15 cellular contexts compared by ENCODE assay signal in the genomic region with DNA sequence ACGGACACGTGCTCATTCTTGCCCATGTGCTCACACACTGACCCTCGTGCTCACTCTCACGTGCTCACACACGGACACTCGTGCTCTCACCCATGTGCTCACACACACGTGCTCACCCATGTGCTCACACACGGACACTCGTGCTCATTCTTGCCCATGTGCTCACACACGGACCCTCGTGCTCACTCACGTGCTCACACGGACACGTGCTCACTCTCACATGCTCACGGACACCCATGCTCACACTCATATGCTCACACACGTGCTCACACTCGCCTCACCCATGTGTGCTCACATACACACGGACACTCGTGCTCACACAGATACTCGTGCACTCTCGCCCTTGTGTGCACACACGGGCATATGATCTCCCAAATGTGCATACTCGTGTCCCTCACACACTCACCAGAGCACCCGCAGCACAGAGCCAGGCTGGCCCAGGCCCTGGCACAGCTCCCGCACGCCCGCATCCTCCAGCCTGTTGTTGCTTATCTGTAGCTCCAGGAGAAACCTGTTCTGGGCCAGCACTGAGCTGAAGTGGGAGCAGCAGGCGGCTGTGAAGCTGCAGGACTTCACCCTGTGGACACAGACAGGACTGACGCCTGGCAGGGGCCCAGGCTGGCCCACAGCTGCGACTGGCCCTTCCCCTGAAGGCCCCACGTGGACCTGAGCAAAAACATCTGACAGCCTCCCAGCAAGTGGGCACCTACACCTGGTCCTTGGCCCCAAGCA. TPM values are rescaled to one million over a fixed set of nuclear protein-coding genes. Genes with fewer than 3 reads are reported as not detected.
A peak's percentile ranks its signal among the peaks of the same experiment; 100 is the strongest.
DNase-seq lines count a peak whose midpoint lies in the region; ATAC-seq and TF ChIP-seq lines count a peak whose summit lies in the region.
"Had no signal": no experiment of that assay in that cellular context is flagged by ENCODE, and none has a peak within 500 bp of the region (broad histone marks: within the 10 kb centered on the region; RNA-seq: fewer than 3 reads in every experiment).

No MANE protein-coding gene starts in this region.

- H3K9me1 ChIP-seq in IMR-90 (ENCODE audit: insufficient read depth, low read length) = peaks cover 10% of the 10 kb centered on the region

- TF ChIP-seq CTCF in CD4-positive, alpha-beta T cell (IDR thresholded peaks at IDR 0.05) = no peak
- TF ChIP-seq CTCF in IMR-90 (conservative IDR thresholded peaks at IDR 0.05; ENCODE audit: low read depth, low read length) (no peak), endothelial cell (IDR thresholded peaks at IDR 0.05; ENCODE audit: unreplicated experiment) (no peak)

- dilution Hi-C loops in IMR-90 (cut with HindIII; ENCODE audit: low sequenced_read_pairs, unreplicated experiment) = no loop called here

- no peak overlapping the region for H3K23ac ChIP-seq in IMR-90 (ENCODE audit: low read depth, low read length)
- no peak overlapping the region for H3K23ac ChIP-seq in neuronal stem cell (ENCODE audit: low read depth, low read length, poor library complexity)

- no peak overlapping the region for H2BK12ac ChIP-seq in neuronal stem cell (ENCODE audit: low read length)

- no peak overlapping the region for H3K4me3 Mint-ChIP-seq in CD4-positive, alpha-beta T cell
- H3K4me3 Mint-ChIP-seq in endothelial cell (ENCODE audit: unreplicated experiment) = peak overlapping the region; percentile 85
- H3K4me3 Mint-ChIP-seq: T-helper 17 cell had no signal

- no peak overlapping the region for H3K27ac ChIP-seq in CD4-positive, alpha-beta T cell (ENCODE audit: low read depth, low read length)
- H3K27ac ChIP-seq in IMR-90 (ENCODE audit: insufficient read depth, low read length) (no peak overlapping the region), neuronal stem cell (replicated peaks; ENCODE audit: low read length) (no peak overlapping the region)

- in situ Hi-C loops in IMR-90 (cut with MboI; ENCODE audit: low sequenced_read_pairs) = no loop called here

- WGBS in IMR-90 (ENCODE audit: extremely low coverage in 2 of 2, insufficient read length in 1 of 2), 2 experiments = 98% methylated on average over 27 of the region's 31 CpGs; no CpG with 5 or more reads in 1 of the 2 experiments
- no CpG with 5 or more reads among the region's 31 CpGs for WGBS in neuronal stem cell (ENCODE audit: extremely low coverage in 2 of 2, insufficient read length in 2 of 2, insufficient replicate concordance in 1 of 2), 2 donors

- H3K9ac ChIP-seq in IMR-90 (ENCODE audit: low read depth, low read length) (no peak overlapping the region), neuronal stem cell (ENCODE audit: low read depth, low read length, poor library complexity) (no peak overlapping the region)

- H2BK5ac ChIP-seq in IMR-90 (ENCODE audit: low read depth, low read length, poor library complexity, severe bottlenecking) (no peak overlapping the region), neuronal stem cell (ENCODE audit: low read length) (peak overlapping the region; percentile 48)

- H3K14ac ChIP-seq in IMR-90 (replicated peaks; ENCODE audit: low read depth, low read length) (no peak overlapping the region), neuronal stem cell (ENCODE audit: low read length) (no peak overlapping the region)

- no peak overlapping the region for H4K8ac ChIP-seq in IMR-90 (ENCODE audit: low read depth in 2 of 2, low read length in 2 of 2)
- H4K8ac ChIP-seq in neuronal stem cell (ENCODE audit: low read depth, low read length) = peak overlapping the region; percentile 84

- peak overlapping the region; percentile 20 for H3K27ac Mint-ChIP-seq in CD4-positive, alpha-beta T cell
- H3K27ac Mint-ChIP-seq in endothelial cell (ENCODE audit: unreplicated experiment) = peak overlapping the region; percentile 62
- H3K27ac Mint-ChIP-seq: T-helper 17 cell had no signal

- H2AK9ac ChIP-seq in IMR-90 (replicated peaks; ENCODE audit: low read depth, low read length, poor library complexity) = peak overlapping the region; percentile 42

- no peaks in the 10 kb centered on the region for H3K27me3 Mint-ChIP-seq in CD4-positive, alpha-beta T cell
- peaks cover 9% of the 10 kb centered on the region for H3K27me3 Mint-ChIP-seq in endothelial cell (ENCODE audit: unreplicated experiment)
- H3K27me3 Mint-ChIP-seq: T-helper 17 cell had no signal

- H3K4ac ChIP-seq in IMR-90 (ENCODE audit: low read depth, low read length) (no peak overlapping the region), neuronal stem cell (ENCODE audit: low read length) (no peak overlapping the region)

- POLR2A ChIA-PET in CD4-positive, alpha-beta T cell (lab: Charles Lee) = no interaction called here
- POLR2A ChIA-PET in IMR-90 (lab: Charles Lee; ENCODE audit: unreplicated experiment) = no interaction called here

- no peaks in the 10 kb centered on the region for H3K9me3 Mint-ChIP-seq in CD4-positive, alpha-beta T cell
- H3K9me3 Mint-ChIP-seq in endothelial cell (ENCODE audit: unreplicated experiment) = no peaks in the 10 kb centered on the region

- TF ChIP-seq RAD21 in IMR-90 (IDR thresholded peaks at IDR 0.05; ENCODE audit: low read length) = no peak

- no peak overlapping the region for H3K56ac ChIP-seq in IMR-90 (ENCODE audit: extremely low read depth, insufficient read depth, low read length)

- H3K4me1 Mint-ChIP-seq in CD4-positive, alpha-beta T cell (ENCODE audit: low read depth) = no peaks in the 10 kb centered on the region
- no peaks in the 10 kb centered on the region for H3K4me1 Mint-ChIP-seq in endothelial cell (ENCODE audit: unreplicated experiment)

- no peak for TF ChIP-seq POLR2A in IMR-90 (IDR thresholded peaks at IDR 0.05; ENCODE audit: low read depth, low read length)

- peaks cover 56% of the 10 kb centered on the region for H3K36me3 Mint-ChIP-seq in CD4-positive, alpha-beta T cell (ENCODE audit: low read depth)
- H3K36me3 Mint-ChIP-seq in endothelial cell (ENCODE audit: low read depth, unreplicated experiment) = peaks cover 32% of the 10 kb centered on the region

- H4K5ac ChIP-seq in IMR-90 (ENCODE audit: low read depth, low read length) = no peak overlapping the region

- BruUV-seq in IMR-90 (replicated peaks; lab: Mats Ljungman, UMichigan) = no TSS peak

- intact Hi-C loops in CD4-positive, alpha-beta T cell (cut with DNase I, micrococcal nuclease) = no loop called here
- intact Hi-C loops in IMR-90 (cut with micrococcal nuclease) = no loop called here

- no peak overlapping the region for H2BK20ac ChIP-seq in IMR-90 (ENCODE audit: low read depth, low read length)

- H3K18ac ChIP-seq in IMR-90 (ENCODE audit: low read depth, low read length) = no peak overlapping the region
- peak overlapping the region; percentile 60 for H3K18ac ChIP-seq in neuronal stem cell (ENCODE audit: low read length)

- peak overlapping the region; percentile 41 for H2AFZ ChIP-seq in IMR-90 (replicated peaks; ENCODE audit: low read length, poor library complexity)
- H2AFZ ChIP-seq in neuronal stem cell (ENCODE audit: low read length) = no peak overlapping the region

- H3K79me1 ChIP-seq in IMR-90 (ENCODE audit: low read depth in 1 of 2, low read length in 2 of 2) (peaks cover 18 to 57% of the 10 kb centered on the region in 2 experiments), neuronal stem cell (ENCODE audit: low read depth, low read length) (peaks cover 22% of the 10 kb centered on the region)

- H3K4me2 ChIP-seq in IMR-90 (ENCODE audit: low read depth, low read length) = no peak overlapping the region
- H3K4me2 ChIP-seq in neuronal stem cell (ENCODE audit: insufficient read depth, low read length, poor library complexity, severe bottlenecking) = no peak overlapping the region

- no peak overlapping the region for H2AK5ac ChIP-seq in IMR-90 (ENCODE audit: low read depth, low read length)
- no peak overlapping the region for H2AK5ac ChIP-seq in neuronal stem cell (ENCODE audit: low read depth, low read length)

- H3K9me3 ChIP-seq in CD4-positive, alpha-beta T cell (ENCODE audit: control insufficient read depth, low read length) = no peaks in the 10 kb centered on the region
- H3K9me3 ChIP-seq in IMR-90 (ENCODE audit: control insufficient read depth, insufficient read depth, low read length) = peaks cover 2% of the 10 kb centered on the region; the same call in 1 of the 2 replicates
- H3K9me3 ChIP-seq in neuronal stem cell (replicated peaks in 1 of 2; ENCODE audit: control insufficient read depth in 2 of 2, insufficient read depth in 1 of 2, low read depth in 1 of 2, low read length in 2 of 2) = peaks cover 0 to 17% of the 10 kb centered on the region in 2 donors
- H3K9me3 ChIP-seq: BE2C had no signal

- H3K36me3 ChIP-seq in IMR-90 (ENCODE audit: control insufficient read depth, insufficient read depth, low read length) (peaks cover 75% of the 10 kb centered on the region), neuronal stem cell (replicated peaks in 1 of 2; ENCODE audit: control insufficient read depth in 2 of 2, insufficient read depth in 2 of 2, low read length in 2 of 2) (peaks cover 61 to 89% of the 10 kb centered on the region in 2 donors)

- no peaks in the 10 kb centered on the region for H3K4me1 ChIP-seq in IMR-90 (ENCODE audit: control insufficient read depth, insufficient read depth, low read length)
- H3K4me1 ChIP-seq in neuronal stem cell (ENCODE audit: control insufficient read depth in 2 of 2, insufficient read depth in 1 of 2, low read depth in 1 of 2, low read length in 2 of 2) = no peaks in the 10 kb centered on the region
- H3K4me1 ChIP-seq: BE2C had no signal

- peaks cover 23% of the 10 kb centered on the region for H4K20me1 ChIP-seq in IMR-90 (ENCODE audit: insufficient read depth, low read length)

- no peaks in the 10 kb centered on the region for H3K27me3 ChIP-seq in CD4-positive, alpha-beta T cell (ENCODE audit: control insufficient read depth, insufficient read depth, low read length)
- no peaks in the 10 kb centered on the region for H3K27me3 ChIP-seq in IMR-90 (ENCODE audit: control insufficient read depth, insufficient read depth, low read length)
- no peaks in the 10 kb centered on the region for H3K27me3 ChIP-seq in neuronal stem cell (ENCODE audit: control insufficient read depth in 3 of 3, insufficient read depth in 3 of 3, low read depth in 1 of 3, low read length in 3 of 3)
- H3K27me3 ChIP-seq: BE2C had no signal

- no peak overlapping the region for H2BK120ac ChIP-seq in IMR-90 (ENCODE audit: low read depth, low read length)
- H2BK120ac ChIP-seq in neuronal stem cell (ENCODE audit: low read depth, low read length) = no peak overlapping the region

- H3K4me3 ChIP-seq in IMR-90 (ENCODE audit: insufficient read depth, low read depth, low read length) = no peak overlapping the region
- peak overlapping the region in 1 of 2 donors; percentile 27 for H3K4me3 ChIP-seq in neuronal stem cell (ENCODE audit: low read length in 2 of 2)

- H4K91ac ChIP-seq in IMR-90 (ENCODE audit: insufficient read depth, low read depth, low read length) (no peak overlapping the region), neuronal stem cell (ENCODE audit: low read depth, low read length, poor library complexity) (no peak overlapping the region)

- CTCF ChIA-PET in CD4-positive, alpha-beta T cell (lab: Charles Lee) = no interaction called here
- CTCF ChIA-PET in IMR-90 (lab: Yijun Ruan, JAX) = no interaction called here

- ATAC-seq in CD4-positive, alpha-beta T cell (ENCODE audit: poor library complexity) = no peak
- no peak for ATAC-seq in IMR-90 (ENCODE audit: low read depth)
- ATAC-seq: activated CD4-positive, CD25-positive, alpha-beta regulatory T cell treated with anti-CD3 and anti-CD28 coated beads, Interleukin-2, amount 50 U/mL, for 24 hours; T-helper 17 cell had no signal

- H2BK15ac ChIP-seq in IMR-90 (ENCODE audit: low read depth, low read length) (no peak overlapping the region), neuronal stem cell (ENCODE audit: low read length) (no peak overlapping the region)

- no peak for DNase-seq in CD4-positive, alpha-beta T cell
- DNase-seq in IMR-90 (no peak), endothelial cell (ENCODE audit: low spot score) (no peak), neuronal stem cell (ENCODE audit: low spot score) (no peak), HCEC 1CT (no peak), hippocampal formation (lab: John Stamatoyannopoulos, UW) (no peak)
- DNase-seq in stimulated activated CD4-positive, alpha-beta T cell treated with anti-CD3 and anti-CD28 coated beads, Interleukin-4, amount 100 ng/mL, for 4 hours = no peak
- DNase-seq: BE2C, KG1, midbrain, NCI-H1105, occipital lobe, small intestine, T-helper 17 cell had no signal

RNA-seq across cellular contexts. Expression of a gene that starts 9.3 kb away (rescaled TPM):
- 100 to 1,000 TPM; 131 to 132 TPM for total RNA-seq in CD4-positive, alpha-beta T cell
- total RNA-seq in IMR-90 (2012; rRNA removed) = 138 and 143 TPM in 2 replicates
- polyA plus RNA-seq in IMR-90 (2012; rRNA removed) = 238 and 247 TPM in 2 replicates
- 157 and 265 TPM in 2 replicates for polyA plus RNA-seq in IMR-90 (2012; cell fraction: cytosol; rRNA removed)
- 135 and 414 TPM in 2 replicates for polyA plus RNA-seq in IMR-90 (2012; cell fraction: nucleus; rRNA removed; ENCODE audit: low replicate concordance)
- 61.1 TPM for total RNA-seq in endothelial cell (ENCODE audit: unreplicated experiment)
- 35.7 TPM for polyA plus RNA-seq in neuronal stem cell (2013, experiment 1 of 2)
- polyA plus RNA-seq in neuronal stem cell (2013, experiment 2 of 2) = 35.1 TPM

RNA-seq across cellular contexts. Expression of a gene that starts 37.6 kb away (rescaled TPM):
- 10 to 100 TPM; 23.7 to 23.9 TPM for total RNA-seq in CD4-positive, alpha-beta T cell
- total RNA-seq in IMR-90 (2012; rRNA removed) (99.4 and 108 TPM in 2 replicates), endothelial cell (ENCODE audit: unreplicated experiment) (92.4 TPM)
- polyA plus RNA-seq in IMR-90 (2012; rRNA removed) = 123 and 154 TPM in 2 replicates
- polyA plus RNA-seq in IMR-90 (2012; cell fraction: cytosol; rRNA removed) = 122 and 126 TPM in 2 replicates
- polyA plus RNA-seq in IMR-90 (2012; cell fraction: nucleus; rRNA removed; ENCODE audit: low replicate concordance) = 101 and 217 TPM in 2 replicates
- polyA plus RNA-seq in neuronal stem cell (2013, experiment 1 of 2) = 26.4 TPM
- polyA plus RNA-seq in neuronal stem cell (2013, experiment 2 of 2) = 25.5 TPM

RNA-seq across cellular contexts. Expression of a gene that starts 39.6 kb away (rescaled TPM):
- total RNA-seq in CD4-positive, alpha-beta T cell = 1 to 10 TPM; 2.4 TPM
- total RNA-seq in IMR-90 (2012; rRNA removed) (0.28 and 0.36 TPM in 2 replicates), endothelial cell (ENCODE audit: unreplicated experiment) (2.6 TPM)
- 1.3 and 1.7 TPM in 2 replicates for polyA plus RNA-seq in IMR-90 (2012; rRNA removed)
- polyA plus RNA-seq in IMR-90 (2012; cell fraction: cytosol; rRNA removed) = 0.73 and 1.4 TPM in 2 replicates
- polyA plus RNA-seq in IMR-90 (2012; cell fraction: nucleus; rRNA removed; ENCODE audit: low replicate concordance) = 5.4 and 11.7 TPM in 2 replicates
- 1.1 TPM for polyA plus RNA-seq in neuronal stem cell (2013, experiment 1 of 2)
- 1.2 TPM for polyA plus RNA-seq in neuronal stem cell (2013, experiment 2 of 2)

RNA-seq across cellular contexts. Expression of a gene that starts 47.7 kb away (rescaled TPM):
- total RNA-seq in CD4-positive, alpha-beta T cell = 10 to 100 TPM; 15.2 to 18.4 TPM
- 21.4 and 23.5 TPM in 2 replicates for total RNA-seq in IMR-90 (2012; rRNA removed)
- polyA plus RNA-seq in IMR-90 (2012; rRNA removed) = 26.6 and 29.8 TPM in 2 replicates
- polyA plus RNA-seq in IMR-90 (2012; cell fraction: cytosol; rRNA removed) = 32.6 and 35.1 TPM in 2 replicates
- polyA plus RNA-seq in IMR-90 (2012; cell fraction: nucleus; rRNA removed; ENCODE audit: low replicate concordance) = 129 and 308 TPM in 2 replicates
- 46.4 TPM for total RNA-seq in endothelial cell (ENCODE audit: unreplicated experiment)
- 27.4 TPM for polyA plus RNA-seq in neuronal stem cell (2013, experiment 1 of 2)
- polyA plus RNA-seq in neuronal stem cell (2013, experiment 2 of 2) = 26.0 TPM

RNA-seq across cellular contexts. Expression of a gene that starts 55.9 kb away (rescaled TPM):
- total RNA-seq in CD4-positive, alpha-beta T cell = 100 to 1,000 TPM; 109 to 114 TPM
- total RNA-seq in IMR-90 (2012; rRNA removed) = not detected in 2 replicates
- not detected in 2 replicates for polyA plus RNA-seq in IMR-90 (2012; rRNA removed)
- 0.01 TPM in 1 of 2 replicates, not detected in the other for polyA plus RNA-seq in IMR-90 (2012; cell fraction: cytosol; rRNA removed)
- polyA plus RNA-seq in IMR-90 (2012; cell fraction: nucleus; rRNA removed; ENCODE audit: low replicate concordance) = 0.18 and 0.23 TPM in 2 replicates
- total RNA-seq in endothelial cell (ENCODE audit: unreplicated experiment) = 0.41 TPM
- 2.8 TPM for polyA plus RNA-seq in neuronal stem cell (2013, experiment 1 of 2)
- 1.9 TPM for polyA plus RNA-seq in neuronal stem cell (2013, experiment 2 of 2)
- total RNA-seq: occipital lobe had no signal
